Comparison of ENCODE assay signal across 8 cellular contexts in the genomic region with DNA sequence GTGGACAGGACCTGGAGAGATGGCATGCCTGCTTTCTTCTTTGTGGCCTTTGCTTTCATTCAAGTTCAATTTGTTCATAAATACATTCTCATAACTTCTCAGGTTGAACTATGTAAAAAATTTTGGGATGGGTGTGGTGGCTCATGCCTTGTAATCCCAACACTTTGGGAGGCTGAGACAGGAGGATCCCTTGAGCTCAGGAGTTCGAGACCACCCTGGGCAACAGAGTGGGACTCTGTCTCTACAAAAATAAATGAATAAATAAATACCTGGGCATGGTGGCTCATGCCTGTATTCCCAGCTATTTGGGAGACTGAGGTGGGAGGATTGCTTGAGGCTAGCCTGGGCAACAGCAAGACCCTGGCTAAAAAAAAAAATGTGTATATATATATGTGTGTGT. TPM values are rescaled to one million over a fixed set of nuclear protein-coding genes. Genes with fewer than 3 reads are reported as not detected.
A peak's percentile ranks its signal among the peaks of the same experiment; 100 is the strongest.
DNase-seq lines count a peak whose midpoint lies in the region; ATAC-seq lines count a peak whose summit lies in the region.

No MANE protein-coding gene starts in this region.

- H3K4me3 Mint-ChIP-seq in activated CD4-positive, alpha-beta T cell treated with anti-CD3 and anti-CD28 coated beads for 36 hours, result peak overlapping the region; percentile 75

- no peaks in the 10 kb centered on the region for H3K9me3 ChIP-seq in subcutaneous abdominal adipose tissue (ENCODE audit: control insufficient read depth in 5 of 5, low read length in 5 of 5)

- H3K9me3 Mint-ChIP-seq in activated CD4-positive, alpha-beta T cell treated with anti-CD3 and anti-CD28 coated beads for 36 hours (ENCODE audit: low read depth), result no peaks in the 10 kb centered on the region

- H3K36me3 ChIP-seq in subcutaneous abdominal adipose tissue (ENCODE audit: control insufficient read depth in 5 of 5, insufficient read depth in 5 of 5, low read length in 5 of 5), result no peaks in the 10 kb centered on the region

- ATAC-seq in activated CD4-positive, alpha-beta T cell treated with anti-CD3 and anti-CD28 coated beads for 36 hours, result no peak
- no peak for ATAC-seq in left lobe of liver
- ATAC-seq in stimulated activated naive CD8-positive, alpha-beta T cell treated with anti-CD3 and anti-CD28 coated beads, Interleukin-15, Interleukin-2, amounts not matched to agents 100 U/mL and 50 U/mL, for 24 hours, result no peak

- H3K27ac ChIP-seq in angular gyrus (ENCODE audit: low read depth, low read length) (peak overlapping the region; percentile 99), subcutaneous abdominal adipose tissue (ENCODE audit: low read depth, low read length) (peak overlapping the region; percentile 98)

- H3K4me3 ChIP-seq in subcutaneous abdominal adipose tissue (ENCODE audit: low read depth in 1 of 5, low read length in 5 of 5), result peak overlapping the region in 4 of 5 donors; percentile 78 to 100 (median 91)

- intact Hi-C loops in activated CD4-positive, alpha-beta T cell treated with anti-CD3 and anti-CD28 coated beads for 36 hours (cut with DNase I, micrococcal nuclease), result loop anchor here (5.0 kb wide), 2 partner anchors 40 to 480 kb away; no protein-coding TSS in a partner anchor

- CTCF ChIA-PET in activated CD4-positive, alpha-beta T cell treated with anti-CD3 and anti-CD28 coated beads for 36 hours (lab: Charles Lee), result interaction anchor here (0.8 to 1.1 kb wide), 2 partner anchors 86 to 109 kb away, joined by 4 read pairs; no protein-coding TSS in a partner anchor

- POLR2A ChIA-PET in activated CD4-positive, alpha-beta T cell treated with anti-CD3 and anti-CD28 coated beads for 36 hours (lab: Charles Lee), result no interaction called here

- H3K4me1 Mint-ChIP-seq in activated CD4-positive, alpha-beta T cell treated with anti-CD3 and anti-CD28 coated beads for 36 hours, result peaks cover 47% of the 10 kb centered on the region

- no peaks in the 10 kb centered on the region for H3K36me3 Mint-ChIP-seq in activated CD4-positive, alpha-beta T cell treated with anti-CD3 and anti-CD28 coated beads for 36 hours (ENCODE audit: low read depth)

- no peaks in the 10 kb centered on the region for H3K27me3 ChIP-seq in subcutaneous abdominal adipose tissue (ENCODE audit: control insufficient read depth in 5 of 5, insufficient read depth in 4 of 5, low read length in 5 of 5)

- peaks cover 10 to 52% (median 45%) of the 10 kb centered on the region in 5 donors for H3K4me1 ChIP-seq in subcutaneous abdominal adipose tissue (ENCODE audit: control insufficient read depth in 5 of 5, insufficient read depth in 5 of 5, low read length in 5 of 5)

- no peak overlapping the region for H3K27ac Mint-ChIP-seq in activated CD4-positive, alpha-beta T cell treated with anti-CD3 and anti-CD28 coated beads for 36 hours

- no peak for DNase-seq in activated CD4-positive, alpha-beta T cell treated with anti-CD3 and anti-CD28 coated beads for 36 hours
- DNase-seq in activated CD4-positive, alpha-beta T cell treated with anti-CD3 and anti-CD28 coated beads for 48 hours, result no peak
- DNase-seq in left lobe of liver (ENCODE audit: low spot score), result peak; percentile 22
- DNase-seq in SIG-M5 (lab: John Stamatoyannopoulos, UW), result no peak
- no peak for DNase-seq in stimulated activated naive CD8-positive, alpha-beta T cell treated with anti-CD3 and anti-CD28 coated beads, Interleukin-15, Interleukin-2, amounts not matched to agents 100 U/mL and 50 U/mL, for 24 hours
- DNase-seq in amygdala (lab: John Stamatoyannopoulos, UW), result no peak

- H3K27me3 Mint-ChIP-seq in activated CD4-positive, alpha-beta T cell treated with anti-CD3 and anti-CD28 coated beads for 36 hours, result no peaks in the 10 kb centered on the region

- H3K9ac ChIP-seq in subcutaneous abdominal adipose tissue (ENCODE audit: low read length in 5 of 5), result peak overlapping the region in 4 of 5 donors; percentile 60 to 100 (median 96)

RNA-seq across cellular contexts. Expression of a gene that starts 2.1 kb away (rescaled TPM):
- total RNA-seq in activated CD4-positive, alpha-beta T cell treated with anti-CD3 and anti-CD28 coated beads for 36 hours, result 10 to 100 TPM; 12.3 to 13.5 TPM
- total RNA-seq in left lobe of liver, result 28.5 TPM
